In the genomic region with DNA sequence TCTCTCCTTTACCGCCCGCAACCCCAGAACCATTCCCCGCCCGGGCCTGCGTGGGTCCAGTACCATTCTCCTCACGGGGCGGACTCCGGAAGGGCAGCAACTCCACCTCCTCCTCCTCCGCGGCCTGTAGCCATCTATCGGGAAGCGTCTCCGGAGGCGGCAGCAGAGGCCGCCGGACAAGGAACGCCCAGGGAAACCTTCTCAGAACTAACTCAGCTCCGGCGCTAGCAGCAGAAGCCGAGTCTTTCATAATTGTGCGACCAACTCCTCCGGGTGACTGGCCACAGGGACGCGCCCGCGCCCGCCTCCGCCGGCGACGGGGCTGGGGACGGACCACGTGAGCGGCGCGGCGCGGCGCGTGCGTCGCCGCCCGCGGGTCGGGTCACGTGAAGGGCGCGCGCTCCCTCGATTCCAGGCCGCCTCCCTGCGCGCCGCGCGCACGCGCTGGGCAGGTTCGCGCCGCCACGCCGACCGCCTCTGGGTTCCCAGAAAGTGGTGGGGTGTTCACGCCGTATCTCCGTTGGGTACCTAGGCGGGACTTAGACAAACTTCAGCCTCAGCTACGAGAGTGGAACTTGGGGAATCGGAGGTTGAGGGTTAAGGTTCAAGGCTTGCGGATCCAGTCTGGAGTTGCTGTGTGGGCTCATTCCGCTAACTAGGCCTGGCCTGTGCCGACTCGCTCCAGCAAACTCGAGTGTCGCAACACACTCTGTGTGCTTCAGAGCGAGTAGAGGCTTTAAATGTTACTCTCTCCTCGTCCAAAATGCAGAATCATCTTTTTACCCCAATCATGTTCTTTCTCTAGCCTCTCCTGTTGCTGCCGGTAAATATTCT, we compare ENCODE assay signal across 1 cellular context.
A peak's percentile ranks its signal among the peaks of the same experiment; 100 is the strongest.
TF ChIP-seq lines count a peak whose summit lies in the region.

TSS of gene TRPM7 (minus strand) at position 330 of the 834 bp plus-strand sequence. CDS start at position 66, 264 bp downstream.

TF ChIP-seq in K562, 482 proteins besides CTCF, POLR2A, EP300 and RAD21 (continued from another document and continues in another):
- TF ChIP-seq, protein P1, sequence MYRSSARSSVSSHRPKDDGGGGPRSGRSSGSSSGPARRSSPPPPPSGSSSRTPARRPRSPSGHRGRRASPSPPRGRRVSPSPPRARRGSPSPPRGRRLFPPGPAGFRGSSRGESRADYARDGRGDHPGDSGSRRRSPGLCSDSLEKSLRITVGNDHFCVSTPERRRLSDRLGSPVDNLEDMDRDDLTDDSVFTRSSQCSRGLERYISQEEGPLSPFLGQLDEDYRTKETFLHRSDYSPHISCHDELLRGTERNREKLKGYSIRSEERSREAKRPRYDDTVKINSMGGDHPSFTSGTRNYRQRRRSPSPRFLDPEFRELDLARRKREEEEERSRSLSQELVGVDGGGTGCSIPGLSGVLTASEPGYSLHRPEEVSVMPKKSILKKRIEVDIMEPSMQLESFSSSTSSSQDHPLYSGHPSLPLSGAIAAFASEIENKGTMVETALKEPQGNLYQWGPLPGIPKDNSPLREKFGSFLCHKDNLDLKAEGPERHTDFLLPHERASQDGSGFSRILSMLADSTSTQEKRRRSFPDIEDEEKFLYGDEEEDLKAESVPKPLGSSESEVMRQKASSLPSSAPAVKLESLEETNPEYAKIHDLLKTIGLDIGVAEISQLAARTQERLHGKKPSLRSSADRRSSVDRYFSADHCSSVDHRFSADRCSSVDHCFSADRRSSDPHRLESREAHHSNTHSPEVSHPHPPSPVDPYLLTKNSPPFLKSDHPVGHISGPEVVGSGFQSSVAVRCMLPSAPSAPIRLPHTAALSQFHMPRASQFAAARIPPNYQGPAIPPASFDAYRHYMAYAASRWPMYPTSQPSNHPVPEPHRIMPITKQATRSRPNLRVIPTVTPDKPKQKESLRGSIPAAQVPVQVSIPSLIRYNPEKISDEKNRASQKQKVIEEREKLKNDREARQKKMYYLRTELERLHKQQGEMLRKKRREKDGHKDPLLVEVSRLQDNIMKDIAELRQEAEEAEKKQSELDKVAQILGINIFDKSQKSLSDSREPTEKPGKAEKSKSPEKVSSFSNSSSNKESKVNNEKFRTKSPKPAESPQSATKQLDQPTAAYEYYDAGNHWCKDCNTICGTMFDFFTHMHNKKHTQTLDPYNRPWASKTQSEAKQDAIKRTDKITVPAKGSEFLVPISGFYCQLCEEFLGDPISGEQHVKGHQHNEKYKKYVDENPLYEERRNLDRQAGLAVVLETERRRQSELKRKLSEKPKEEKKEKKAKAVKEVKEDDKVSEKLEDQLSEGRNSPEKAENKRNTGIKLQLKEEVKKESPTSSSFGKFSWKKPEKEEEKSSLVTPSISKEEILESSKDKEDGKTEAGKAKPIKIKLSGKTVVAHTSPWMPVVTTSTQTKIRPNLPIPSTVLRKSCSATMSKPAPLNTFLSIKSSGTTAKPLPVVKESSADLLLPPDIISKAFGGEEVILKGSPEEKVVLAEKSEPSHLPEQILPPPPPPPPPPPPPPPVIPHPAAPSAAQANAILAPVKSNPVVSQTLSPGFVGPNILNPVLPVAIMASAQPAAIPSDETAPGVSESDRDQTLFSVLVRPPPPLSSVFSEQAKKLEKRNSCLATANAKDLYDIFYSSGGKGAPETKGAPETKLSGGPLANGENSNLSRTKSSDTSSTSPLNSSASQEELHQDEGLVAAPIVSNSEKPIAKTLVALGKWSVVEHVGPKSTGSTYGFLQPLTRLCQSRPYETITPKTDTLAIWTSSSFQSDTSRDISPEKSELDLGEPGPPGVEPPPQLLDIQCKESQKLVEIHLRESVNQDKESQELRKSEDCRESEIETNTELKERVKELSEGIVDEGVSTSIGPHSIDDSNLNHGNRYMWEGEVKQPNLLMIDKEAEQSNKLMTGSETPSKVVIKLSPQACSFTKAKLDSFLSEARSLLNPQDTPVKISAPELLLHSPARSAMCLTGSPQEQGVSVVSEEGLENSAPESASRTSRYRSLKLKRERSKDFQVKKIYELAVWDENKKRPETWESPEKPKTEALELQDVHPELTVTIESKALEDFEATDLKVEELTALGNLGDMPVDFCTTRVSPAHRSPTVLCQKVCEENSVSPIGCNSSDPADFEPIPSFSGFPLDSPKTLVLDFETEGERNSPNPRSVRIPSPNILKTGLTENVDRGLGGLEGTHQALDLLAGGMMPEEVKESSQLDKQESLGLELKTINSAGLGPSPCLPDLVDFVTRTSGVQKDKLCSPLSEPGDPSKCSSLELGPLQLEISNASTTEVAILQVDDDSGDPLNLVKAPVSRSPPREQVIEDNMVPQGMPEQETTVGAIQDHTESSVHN (IDR thresholded peaks at IDR 0.05; ENCODE audit: borderline replicate concordance in 1 of 2, low read depth in 1 of 2) = no peak
- peak; percentile 77; the same call in 1 of the 2 replicates for TF ChIP-seq JUN (IDR thresholded peaks at IDR 0.05; ENCODE audit: borderline replicate concordance, low read depth, low read length)
- no peak for TF ChIP-seq JUN (CRISPR knock-in tag; IDR thresholded peaks at IDR 0.05; ENCODE audit: borderline replicate concordance)
- no peak for TF ChIP-seq ZBTB34 (CRISPR knock-in tag; IDR thresholded peaks at IDR 0.05)
- TF ChIP-seq, protein P2, sequence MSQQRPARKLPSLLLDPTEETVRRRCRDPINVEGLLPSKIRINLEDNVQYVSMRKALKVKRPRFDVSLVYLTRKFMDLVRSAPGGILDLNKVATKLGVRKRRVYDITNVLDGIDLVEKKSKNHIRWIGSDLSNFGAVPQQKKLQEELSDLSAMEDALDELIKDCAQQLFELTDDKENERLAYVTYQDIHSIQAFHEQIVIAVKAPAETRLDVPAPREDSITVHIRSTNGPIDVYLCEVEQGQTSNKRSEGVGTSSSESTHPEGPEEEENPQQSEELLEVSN (IDR thresholded peaks at IDR 0.05; ENCODE audit: borderline replicate concordance in 1 of 2, extremely low read depth in 1 of 2, insufficient read depth in 1 of 2, insufficient read length in 1 of 2, low read depth in 1 of 2, low read length in 1 of 2, poor library complexity in 1 of 2, severe bottlenecking in 1 of 2) = peak; percentile 97 to 99
- TF ChIP-seq ATF1 (CRISPR knock-in tag; IDR thresholded peaks at IDR 0.05) = no peak
- peak; percentile 69 for TF ChIP-seq ATF1 (tag; IDR thresholded peaks at IDR 0.05)
- peak; percentile 82 for TF ChIP-seq CREM (IDR thresholded peaks at IDR 0.05; ENCODE audit: low read depth)
- TF ChIP-seq NFATC3 (IDR thresholded peaks at IDR 0.05) = no peak
- TF ChIP-seq ZMIZ1 (IDR thresholded peaks at IDR 0.05; ENCODE audit: low read depth in 2 of 2, low read length in 2 of 2) = no peak
- peak; percentile 41; the same call in 1 of the 2 replicates for TF ChIP-seq MAFG (tag; conservative IDR thresholded peaks at IDR 0.05)
- peak; percentile 91 for TF ChIP-seq PHF8 (IDR thresholded peaks at IDR 0.05; ENCODE audit: borderline replicate concordance, low read length)
- TF ChIP-seq NFRKB (IDR thresholded peaks at IDR 0.05; ENCODE audit: low read depth) = peak; percentile 50
- TF ChIP-seq, protein P3, sequence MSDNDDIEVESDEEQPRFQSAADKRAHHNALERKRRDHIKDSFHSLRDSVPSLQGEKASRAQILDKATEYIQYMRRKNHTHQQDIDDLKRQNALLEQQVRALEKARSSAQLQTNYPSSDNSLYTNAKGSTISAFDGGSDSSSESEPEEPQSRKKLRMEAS (CRISPR knock-in tag; IDR thresholded peaks at IDR 0.05) = peak; percentile 91
- no peak for TF ChIP-seq E2F8 (IDR thresholded peaks at IDR 0.05; ENCODE audit: low read depth, partially characterized antibody)
- TF ChIP-seq CBFA2T3 (IDR thresholded peaks at IDR 0.05) = no peak
- peak; percentile 94 for TF ChIP-seq POLR2G (IDR thresholded peaks at IDR 0.05; ENCODE audit: low read depth, low read length)
- TF ChIP-seq NCOR1 (IDR thresholded peaks at IDR 0.05) = 0 out of 2 replicates have a peak, but pooled peaks have one; percentile 11
- peak; percentile 74 for TF ChIP-seq SMAD3 (CRISPR knock-in tag; conservative IDR thresholded peaks at IDR 0.05)
- TF ChIP-seq DIDO1 (tag; IDR thresholded peaks at IDR 0.05; ENCODE audit: low read depth) = no peak
- TF ChIP-seq MAFF (IDR thresholded peaks at IDR 0.05; ENCODE audit: low read length) = peak; percentile 21; the same call in 1 of the 2 replicates
- TF ChIP-seq CREB3 (tag; conservative IDR thresholded peaks at IDR 0.05; ENCODE audit: low read depth) = peak; percentile 74; the same call in 1 of the 2 replicates
- TF ChIP-seq POLR2H (tag; IDR thresholded peaks at IDR 0.05; ENCODE audit: low read depth) = peak; percentile 77
- TF ChIP-seq, protein P4, sequence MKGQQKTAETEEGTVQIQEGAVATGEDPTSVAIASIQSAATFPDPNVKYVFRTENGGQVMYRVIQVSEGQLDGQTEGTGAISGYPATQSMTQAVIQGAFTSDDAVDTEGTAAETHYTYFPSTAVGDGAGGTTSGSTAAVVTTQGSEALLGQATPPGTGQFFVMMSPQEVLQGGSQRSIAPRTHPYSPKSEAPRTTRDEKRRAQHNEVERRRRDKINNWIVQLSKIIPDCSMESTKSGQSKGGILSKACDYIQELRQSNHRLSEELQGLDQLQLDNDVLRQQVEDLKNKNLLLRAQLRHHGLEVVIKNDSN (CRISPR knock-in tag; IDR thresholded peaks at IDR 0.05) = peak; percentile 93
- TF ChIP-seq KAT8 (IDR thresholded peaks at IDR 0.05; ENCODE audit: low read depth) = no peak
- TF ChIP-seq, protein P5, sequence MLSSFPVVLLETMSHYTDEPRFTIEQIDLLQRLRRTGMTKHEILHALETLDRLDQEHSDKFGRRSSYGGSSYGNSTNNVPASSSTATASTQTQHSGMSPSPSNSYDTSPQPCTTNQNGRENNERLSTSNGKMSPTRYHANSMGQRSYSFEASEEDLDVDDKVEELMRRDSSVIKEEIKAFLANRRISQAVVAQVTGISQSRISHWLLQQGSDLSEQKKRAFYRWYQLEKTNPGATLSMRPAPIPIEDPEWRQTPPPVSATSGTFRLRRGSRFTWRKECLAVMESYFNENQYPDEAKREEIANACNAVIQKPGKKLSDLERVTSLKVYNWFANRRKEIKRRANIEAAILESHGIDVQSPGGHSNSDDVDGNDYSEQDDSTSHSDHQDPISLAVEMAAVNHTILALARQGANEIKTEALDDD (IDR thresholded peaks at IDR 0.05) = peak; percentile 49; the same call in 1 of the 2 replicates
- peak; percentile 26 for TF ChIP-seq ASH1L (IDR thresholded peaks at IDR 0.05; ENCODE audit: borderline replicate concordance, low read depth, partially characterized antibody)
- peak; percentile 81 for TF ChIP-seq MITF (IDR thresholded peaks at IDR 0.05)
